In the genomic region with DNA sequence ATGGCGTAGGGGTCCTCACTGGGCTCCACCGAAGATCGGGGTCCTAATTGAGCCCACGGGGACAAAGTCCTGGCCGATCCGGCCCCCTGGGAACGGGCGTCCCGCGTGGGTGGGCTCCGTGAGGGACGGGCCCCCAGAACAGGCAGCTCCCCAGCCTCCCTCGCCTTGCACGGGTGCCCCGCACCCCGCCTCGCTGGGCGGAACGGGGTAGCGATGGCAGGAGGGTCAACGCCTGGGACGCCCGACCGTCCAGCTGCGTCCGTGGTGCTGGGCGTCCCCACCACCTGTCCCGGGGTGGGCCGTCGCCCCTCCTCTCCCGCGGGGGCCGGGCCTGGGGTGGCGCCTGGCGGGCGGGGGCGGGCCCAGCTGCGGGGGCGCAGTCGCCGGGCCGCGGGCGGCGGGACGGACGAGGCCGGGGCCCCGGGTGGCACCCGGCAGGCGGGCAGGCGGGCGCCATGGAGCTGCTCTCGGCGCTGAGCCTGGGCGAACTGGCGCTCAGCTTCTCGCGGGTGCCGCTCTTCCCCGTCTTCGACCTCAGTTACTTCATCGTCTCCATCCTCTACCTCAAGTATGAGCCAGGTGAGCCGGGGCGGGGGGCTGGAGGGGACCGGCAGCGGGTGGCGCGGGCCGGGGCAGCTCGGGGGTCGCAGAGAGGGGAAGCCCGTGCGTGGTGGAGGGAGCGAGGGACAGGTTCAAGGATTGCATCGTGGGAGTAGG, we compare ENCODE assay signal across 1 cellular context.
TF ChIP-seq lines count a peak whose summit lies in the region.

A gene with protein sequence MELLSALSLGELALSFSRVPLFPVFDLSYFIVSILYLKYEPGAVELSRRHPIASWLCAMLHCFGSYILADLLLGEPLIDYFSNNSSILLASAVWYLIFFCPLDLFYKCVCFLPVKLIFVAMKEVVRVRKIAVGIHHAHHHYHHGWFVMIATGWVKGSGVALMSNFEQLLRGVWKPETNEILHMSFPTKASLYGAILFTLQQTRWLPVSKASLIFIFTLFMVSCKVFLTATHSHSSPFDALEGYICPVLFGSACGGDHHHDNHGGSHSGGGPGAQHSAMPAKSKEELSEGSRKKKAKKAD (plus strand): TSS at position 377 of the 717 bp plus-strand sequence. CDS start 79 bp downstream, at position 456.

TF ChIP-seq in HepG2, 621 proteins besides CTCF, POLR2A, EP300 and RAD21 (continued from another document and continues in another):
- TF ChIP-seq, protein P1, sequence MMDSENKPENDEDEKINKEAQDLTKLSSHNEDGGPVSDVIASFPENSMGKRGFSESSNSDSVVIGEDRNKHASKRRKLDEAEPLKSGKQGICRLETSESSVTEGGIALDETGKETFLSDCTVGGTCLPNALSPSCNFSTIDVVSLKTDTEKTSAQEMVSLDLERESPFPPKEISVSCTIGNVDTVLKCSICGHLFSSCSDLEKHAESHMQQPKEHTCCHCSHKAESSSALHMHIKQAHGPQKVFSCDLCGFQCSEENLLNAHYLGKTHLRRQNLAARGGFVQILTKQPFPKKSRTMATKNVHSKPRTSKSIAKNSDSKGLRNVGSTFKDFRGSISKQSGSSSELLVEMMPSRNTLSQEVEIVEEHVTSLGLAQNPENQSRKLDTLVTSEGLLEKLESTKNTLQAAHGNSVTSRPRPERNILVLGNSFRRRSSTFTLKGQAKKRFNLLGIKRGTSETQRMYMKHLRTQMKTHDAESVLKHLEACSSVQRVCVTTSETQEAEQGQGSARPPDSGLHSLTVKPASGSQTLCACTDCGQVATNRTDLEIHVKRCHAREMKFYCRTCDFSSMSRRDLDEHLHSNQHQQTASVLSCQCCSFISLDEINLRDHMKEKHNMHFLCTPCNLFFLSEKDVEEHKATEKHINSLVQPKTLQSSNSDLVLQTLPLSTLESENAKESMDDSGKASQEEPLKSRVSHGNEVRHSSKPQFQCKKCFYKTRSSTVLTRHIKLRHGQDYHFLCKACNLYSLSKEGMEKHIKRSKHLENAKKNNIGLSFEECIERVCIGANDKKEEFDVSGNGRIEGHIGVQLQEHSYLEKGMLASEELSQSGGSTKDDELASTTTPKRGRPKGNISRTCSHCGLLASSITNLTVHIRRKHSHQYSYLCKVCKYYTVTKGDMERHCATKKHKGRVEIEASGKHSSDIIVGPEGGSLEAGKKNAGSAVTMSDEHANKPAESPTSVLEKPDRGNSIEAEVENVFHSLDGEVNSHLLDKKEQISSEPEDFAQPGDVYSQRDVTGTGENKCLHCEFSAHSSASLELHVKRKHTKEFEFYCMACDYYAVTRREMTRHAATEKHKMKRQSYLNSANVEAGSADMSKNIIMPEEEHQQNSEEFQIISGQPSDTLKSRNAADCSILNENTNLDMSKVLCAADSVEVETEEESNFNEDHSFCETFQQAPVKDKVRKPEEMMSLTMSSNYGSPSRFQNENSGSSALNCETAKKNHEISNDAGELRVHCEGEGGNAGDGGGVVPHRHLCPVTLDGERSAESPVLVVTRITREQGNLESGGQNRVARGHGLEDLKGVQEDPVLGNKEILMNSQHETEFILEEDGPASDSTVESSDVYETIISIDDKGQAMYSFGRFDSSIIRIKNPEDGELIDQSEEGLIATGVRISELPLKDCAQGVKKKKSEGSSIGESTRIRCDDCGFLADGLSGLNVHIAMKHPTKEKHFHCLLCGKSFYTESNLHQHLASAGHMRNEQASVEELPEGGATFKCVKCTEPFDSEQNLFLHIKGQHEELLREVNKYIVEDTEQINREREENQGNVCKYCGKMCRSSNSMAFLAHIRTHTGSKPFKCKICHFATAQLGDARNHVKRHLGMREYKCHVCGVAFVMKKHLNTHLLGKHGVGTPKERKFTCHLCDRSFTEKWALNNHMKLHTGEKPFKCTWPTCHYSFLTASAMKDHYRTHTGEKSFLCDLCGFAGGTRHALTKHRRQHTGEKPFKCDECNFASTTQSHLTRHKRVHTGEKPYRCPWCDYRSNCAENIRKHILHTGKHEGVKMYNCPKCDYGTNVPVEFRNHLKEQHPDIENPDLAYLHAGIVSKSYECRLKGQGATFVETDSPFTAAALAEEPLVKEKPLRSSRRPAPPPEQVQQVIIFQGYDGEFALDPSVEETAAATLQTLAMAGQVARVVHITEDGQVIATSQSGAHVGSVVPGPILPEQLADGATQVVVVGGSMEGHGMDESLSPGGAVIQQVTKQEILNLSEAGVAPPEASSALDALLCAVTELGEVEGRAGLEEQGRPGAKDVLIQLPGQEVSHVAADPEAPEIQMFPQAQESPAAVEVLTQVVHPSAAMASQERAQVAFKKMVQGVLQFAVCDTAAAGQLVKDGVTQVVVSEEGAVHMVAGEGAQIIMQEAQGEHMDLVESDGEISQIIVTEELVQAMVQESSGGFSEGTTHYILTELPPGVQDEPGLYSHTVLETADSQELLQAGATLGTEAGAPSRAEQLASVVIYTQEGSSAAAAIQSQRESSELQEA (CRISPR knock-in tag; IDR thresholded peaks at IDR 0.05; ENCODE audit: not compliant biosample characterization) = no peak
- TF ChIP-seq SRSF1 (optimal IDR thresholded peaks at IDR 0.05; ENCODE audit: low read depth, low read length) = peak; percentile 7
- TF ChIP-seq ZNF776 (CRISPR knock-in tag; IDR thresholded peaks at IDR 0.05) = peak; percentile 78
- TF ChIP-seq ZNF777 (CRISPR knock-in tag; IDR thresholded peaks at IDR 0.05) = peak; percentile 82
- peak; percentile 28; the same call in 1 of the 2 replicates for TF ChIP-seq TAF1 (CRISPR knock-in tag; IDR thresholded peaks at IDR 0.05)
- no peak for TF ChIP-seq ZNF264 (CRISPR knock-in tag; IDR thresholded peaks at IDR 0.05)
- peak; percentile 44 for TF ChIP-seq AGO2 (optimal IDR thresholded peaks at IDR 0.05; ENCODE audit: low read depth, low read length)
- TF ChIP-seq CEBPB (IDR thresholded peaks at IDR 0.05; ENCODE audit: borderline replicate concordance, low read depth, low read length) = no peak
- TF ChIP-seq, protein P2, sequence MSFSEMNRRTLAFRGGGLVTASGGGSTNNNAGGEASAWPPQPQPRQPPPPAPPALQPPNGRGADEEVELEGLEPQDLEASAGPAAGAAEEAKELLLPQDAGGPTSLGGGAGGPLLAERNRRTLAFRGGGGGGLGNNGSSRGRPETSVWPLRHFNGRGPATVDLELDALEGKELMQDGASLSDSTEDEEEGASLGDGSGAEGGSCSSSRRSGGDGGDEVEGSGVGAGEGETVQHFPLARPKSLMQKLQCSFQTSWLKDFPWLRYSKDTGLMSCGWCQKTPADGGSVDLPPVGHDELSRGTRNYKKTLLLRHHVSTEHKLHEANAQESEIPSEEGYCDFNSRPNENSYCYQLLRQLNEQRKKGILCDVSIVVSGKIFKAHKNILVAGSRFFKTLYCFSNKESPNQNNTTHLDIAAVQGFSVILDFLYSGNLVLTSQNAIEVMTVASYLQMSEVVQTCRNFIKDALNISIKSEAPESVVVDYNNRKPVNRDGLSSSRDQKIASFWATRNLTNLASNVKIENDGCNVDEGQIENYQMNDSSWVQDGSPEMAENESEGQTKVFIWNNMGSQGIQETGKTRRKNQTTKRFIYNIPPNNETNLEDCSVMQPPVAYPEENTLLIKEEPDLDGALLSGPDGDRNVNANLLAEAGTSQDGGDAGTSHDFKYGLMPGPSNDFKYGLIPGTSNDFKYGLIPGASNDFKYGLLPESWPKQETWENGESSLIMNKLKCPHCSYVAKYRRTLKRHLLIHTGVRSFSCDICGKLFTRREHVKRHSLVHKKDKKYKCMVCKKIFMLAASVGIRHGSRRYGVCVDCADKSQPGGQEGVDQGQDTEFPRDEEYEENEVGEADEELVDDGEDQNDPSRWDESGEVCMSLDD (CRISPR knock-in tag; IDR thresholded peaks at IDR 0.05; ENCODE audit: borderline replicate concordance) = peak; percentile 51; the same call in 1 of the 2 replicates
- TF ChIP-seq, protein P3, sequence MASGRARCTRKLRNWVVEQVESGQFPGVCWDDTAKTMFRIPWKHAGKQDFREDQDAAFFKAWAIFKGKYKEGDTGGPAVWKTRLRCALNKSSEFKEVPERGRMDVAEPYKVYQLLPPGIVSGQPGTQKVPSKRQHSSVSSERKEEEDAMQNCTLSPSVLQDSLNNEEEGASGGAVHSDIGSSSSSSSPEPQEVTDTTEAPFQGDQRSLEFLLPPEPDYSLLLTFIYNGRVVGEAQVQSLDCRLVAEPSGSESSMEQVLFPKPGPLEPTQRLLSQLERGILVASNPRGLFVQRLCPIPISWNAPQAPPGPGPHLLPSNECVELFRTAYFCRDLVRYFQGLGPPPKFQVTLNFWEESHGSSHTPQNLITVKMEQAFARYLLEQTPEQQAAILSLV (CRISPR knock-in tag; IDR thresholded peaks at IDR 0.05; ENCODE audit: borderline replicate concordance) = peak; percentile 20; the same call in 1 of the 2 replicates
- 0 out of 2 replicates have a peak, but pooled peaks have one; percentile 21 for TF ChIP-seq SMAD1 (CRISPR knock-in tag; IDR thresholded peaks at IDR 0.05; ENCODE audit: borderline replicate concordance, low read depth)
- TF ChIP-seq, protein P4, sequence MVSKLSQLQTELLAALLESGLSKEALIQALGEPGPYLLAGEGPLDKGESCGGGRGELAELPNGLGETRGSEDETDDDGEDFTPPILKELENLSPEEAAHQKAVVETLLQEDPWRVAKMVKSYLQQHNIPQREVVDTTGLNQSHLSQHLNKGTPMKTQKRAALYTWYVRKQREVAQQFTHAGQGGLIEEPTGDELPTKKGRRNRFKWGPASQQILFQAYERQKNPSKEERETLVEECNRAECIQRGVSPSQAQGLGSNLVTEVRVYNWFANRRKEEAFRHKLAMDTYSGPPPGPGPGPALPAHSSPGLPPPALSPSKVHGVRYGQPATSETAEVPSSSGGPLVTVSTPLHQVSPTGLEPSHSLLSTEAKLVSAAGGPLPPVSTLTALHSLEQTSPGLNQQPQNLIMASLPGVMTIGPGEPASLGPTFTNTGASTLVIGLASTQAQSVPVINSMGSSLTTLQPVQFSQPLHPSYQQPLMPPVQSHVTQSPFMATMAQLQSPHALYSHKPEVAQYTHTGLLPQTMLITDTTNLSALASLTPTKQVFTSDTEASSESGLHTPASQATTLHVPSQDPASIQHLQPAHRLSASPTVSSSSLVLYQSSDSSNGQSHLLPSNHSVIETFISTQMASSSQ (IDR thresholded peaks at IDR 0.05; ENCODE audit: low read depth) = no peak
- TF ChIP-seq, protein P4 (CRISPR knock-in tag; IDR thresholded peaks at IDR 0.05; ENCODE audit: borderline replicate concordance) = 0 out of 2 replicates have a peak, but pooled peaks have one; percentile 6
- TF ChIP-seq, protein P5, sequence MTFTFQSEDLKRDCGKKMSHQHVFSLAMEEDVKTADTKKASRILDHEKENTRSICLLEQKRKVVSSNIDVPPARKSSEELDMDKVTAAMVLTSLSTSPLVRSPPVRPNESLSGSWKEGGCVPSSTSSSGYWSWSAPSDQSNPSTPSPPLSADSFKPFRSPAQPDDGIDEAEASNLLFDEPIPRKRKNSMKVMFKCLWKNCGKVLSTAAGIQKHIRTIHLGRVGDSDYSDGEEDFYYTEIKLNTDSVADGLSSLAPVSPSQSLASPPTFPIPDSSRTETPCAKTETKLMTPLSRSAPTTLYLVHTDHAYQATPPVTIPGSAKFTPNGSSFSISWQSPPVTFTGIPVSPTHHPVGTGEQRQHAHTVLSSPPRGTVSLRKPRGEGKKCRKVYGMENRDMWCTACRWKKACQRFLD (CRISPR knock-in tag; IDR thresholded peaks at IDR 0.05; ENCODE audit: borderline replicate concordance) = peak; percentile 51; the same call in 1 of the 2 replicates
- TF ChIP-seq ZSCAN9 (CRISPR knock-in tag; IDR thresholded peaks at IDR 0.05; ENCODE audit: borderline replicate concordance) = no peak
- TF ChIP-seq, protein P6, sequence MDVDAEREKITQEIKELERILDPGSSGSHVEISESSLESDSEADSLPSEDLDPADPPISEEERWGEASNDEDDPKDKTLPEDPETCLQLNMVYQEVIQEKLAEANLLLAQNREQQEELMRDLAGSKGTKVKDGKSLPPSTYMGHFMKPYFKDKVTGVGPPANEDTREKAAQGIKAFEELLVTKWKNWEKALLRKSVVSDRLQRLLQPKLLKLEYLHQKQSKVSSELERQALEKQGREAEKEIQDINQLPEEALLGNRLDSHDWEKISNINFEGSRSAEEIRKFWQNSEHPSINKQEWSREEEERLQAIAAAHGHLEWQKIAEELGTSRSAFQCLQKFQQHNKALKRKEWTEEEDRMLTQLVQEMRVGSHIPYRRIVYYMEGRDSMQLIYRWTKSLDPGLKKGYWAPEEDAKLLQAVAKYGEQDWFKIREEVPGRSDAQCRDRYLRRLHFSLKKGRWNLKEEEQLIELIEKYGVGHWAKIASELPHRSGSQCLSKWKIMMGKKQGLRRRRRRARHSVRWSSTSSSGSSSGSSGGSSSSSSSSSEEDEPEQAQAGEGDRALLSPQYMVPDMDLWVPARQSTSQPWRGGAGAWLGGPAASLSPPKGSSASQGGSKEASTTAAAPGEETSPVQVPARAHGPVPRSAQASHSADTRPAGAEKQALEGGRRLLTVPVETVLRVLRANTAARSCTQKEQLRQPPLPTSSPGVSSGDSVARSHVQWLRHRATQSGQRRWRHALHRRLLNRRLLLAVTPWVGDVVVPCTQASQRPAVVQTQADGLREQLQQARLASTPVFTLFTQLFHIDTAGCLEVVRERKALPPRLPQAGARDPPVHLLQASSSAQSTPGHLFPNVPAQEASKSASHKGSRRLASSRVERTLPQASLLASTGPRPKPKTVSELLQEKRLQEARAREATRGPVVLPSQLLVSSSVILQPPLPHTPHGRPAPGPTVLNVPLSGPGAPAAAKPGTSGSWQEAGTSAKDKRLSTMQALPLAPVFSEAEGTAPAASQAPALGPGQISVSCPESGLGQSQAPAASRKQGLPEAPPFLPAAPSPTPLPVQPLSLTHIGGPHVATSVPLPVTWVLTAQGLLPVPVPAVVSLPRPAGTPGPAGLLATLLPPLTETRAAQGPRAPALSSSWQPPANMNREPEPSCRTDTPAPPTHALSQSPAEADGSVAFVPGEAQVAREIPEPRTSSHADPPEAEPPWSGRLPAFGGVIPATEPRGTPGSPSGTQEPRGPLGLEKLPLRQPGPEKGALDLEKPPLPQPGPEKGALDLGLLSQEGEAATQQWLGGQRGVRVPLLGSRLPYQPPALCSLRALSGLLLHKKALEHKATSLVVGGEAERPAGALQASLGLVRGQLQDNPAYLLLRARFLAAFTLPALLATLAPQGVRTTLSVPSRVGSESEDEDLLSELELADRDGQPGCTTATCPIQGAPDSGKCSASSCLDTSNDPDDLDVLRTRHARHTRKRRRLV (CRISPR knock-in tag; IDR thresholded peaks at IDR 0.05) = 0 out of 2 replicates have a peak, but pooled peaks have one; percentile 44
